ENCODE assay signal across 18 cellular contexts in the genomic region with DNA sequence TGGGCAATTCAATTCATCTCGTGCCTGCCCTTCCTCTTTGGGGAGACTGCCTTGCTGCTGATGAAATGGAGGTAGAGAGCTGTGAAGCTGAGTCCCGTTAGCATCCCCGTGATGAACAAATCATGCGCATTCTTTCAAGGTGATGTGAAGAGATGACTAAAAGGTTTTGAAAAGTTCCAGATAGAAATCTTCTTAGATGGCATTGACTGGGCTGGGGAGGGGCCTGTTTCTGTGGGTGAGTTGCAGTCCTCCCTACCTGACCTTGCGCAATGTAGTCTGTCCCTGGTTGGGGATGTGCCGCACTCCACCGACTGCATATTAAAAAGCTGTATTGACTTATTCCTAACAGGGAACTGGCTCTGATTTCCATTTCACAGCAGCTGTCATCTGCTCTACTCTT. TPM values are rescaled to one million over a fixed set of nuclear protein-coding genes. Genes with fewer than 3 reads are reported as not detected.
"Had no signal": no experiment of that assay in that cellular context is flagged by ENCODE, and none has a peak within 500 bp of the region (broad histone marks: within the 10 kb centered on the region; RNA-seq: fewer than 3 reads in every experiment).

No MANE protein-coding gene starts in this region.

- H3K36me3 Mint-ChIP-seq: activated naive CD4-positive, alpha-beta T cell treated with anti-CD3 and anti-CD28 coated beads, Interleukin-2, amount 10 ng/mL, durations not matched to agents 7 days and 5 days; type B pancreatic cell had no signal

- H3K27me3 Mint-ChIP-seq: activated B cell treated with CpG ODN at 0.5 μM for 24 hours; activated CD4-positive, alpha-beta T cell treated with anti-CD3 and anti-CD28 coated beads, Interleukin-2, amount 10 ng/mL, durations not matched to agents 7 days and 5 days; activated naive CD4-positive, alpha-beta T cell treated with anti-CD3 and anti-CD28 coated beads, Interleukin-2, amount 10 ng/mL, durations not matched to agents 7 days and 5 days; naive thymus-derived CD8-positive, alpha-beta T cell; stimulated activated naive B cell treated with anti-CD40 and anti-IgM and Interleukin-4, amounts not matched to agents 10 μg/mL and 1 μg/mL and 100 μg/mL, for 72 hours; type B pancreatic cell had no signal

- DNase-seq: activated B cell treated with CpG ODN at 0.5 μM for 24 hours; activated CD4-positive, alpha-beta T cell treated with anti-CD3 and anti-CD28 coated beads, Interleukin-2, amount 10 ng/mL, durations not matched to agents 7 days and 5 days; activated CD8-positive, alpha-beta memory T cell treated with anti-CD3 and anti-CD28 coated beads for 24 hours; activated naive CD4-positive, alpha-beta T cell treated with anti-CD3 and anti-CD28 coated beads, Interleukin-2, amount 10 ng/mL, durations not matched to agents 7 days and 5 days; adrenal gland; brain microvascular endothelial cell; dermis blood vessel endothelial cell; hypothalamus; left colon; mucosa of descending colon; naive thymus-derived CD8-positive, alpha-beta T cell; right cardiac atrium; stimulated activated CD4-positive, alpha-beta T cell treated with anti-CD3 and anti-CD28 coated beads, Interleukin-2, amount 100 ng/mL, for 24 hours; stimulated activated naive B cell treated with anti-CD40 and anti-IgM and Interleukin-4, amounts not matched to agents 10 μg/mL and 1 μg/mL and 100 μg/mL, for 72 hours had no signal

- H3K4me3 Mint-ChIP-seq: activated B cell treated with CpG ODN at 0.5 μM for 24 hours; activated CD4-positive, alpha-beta T cell treated with anti-CD3 and anti-CD28 coated beads, Interleukin-2, amount 10 ng/mL, durations not matched to agents 7 days and 5 days; activated naive CD4-positive, alpha-beta T cell treated with anti-CD3 and anti-CD28 coated beads, Interleukin-2, amount 10 ng/mL, durations not matched to agents 7 days and 5 days; naive thymus-derived CD8-positive, alpha-beta T cell; stimulated activated naive B cell treated with anti-CD40 and anti-IgM and Interleukin-4, amounts not matched to agents 10 μg/mL and 1 μg/mL and 100 μg/mL, for 72 hours; T-helper 1 cell treated with Interleukin-12 subunit alpha and Interleukin-12 subunit beta and Interleukin-4 antibody, amounts not matched to agents 30 μg/mL and 1 μg/mL, for 36 hours; type B pancreatic cell had no signal

- H3K9me3 ChIP-seq: adrenal gland, mucosa of descending colon had no signal

- ATAC-seq: left colon; mucosa of descending colon; naive thymus-derived CD8-positive, alpha-beta T cell; right cardiac atrium; stimulated activated naive B cell treated with anti-CD40 and anti-IgM and Interleukin-4, amounts not matched to agents 10 μg/mL and 1 μg/mL and 100 μg/mL, for 72 hours had no signal

- H3K36me3 ChIP-seq: adrenal gland, brain microvascular endothelial cell had no signal

- H3K4me1 Mint-ChIP-seq: activated B cell treated with CpG ODN at 0.5 μM for 24 hours; activated CD4-positive, alpha-beta T cell treated with anti-CD3 and anti-CD28 coated beads, Interleukin-2, amount 10 ng/mL, durations not matched to agents 7 days and 5 days; activated naive CD4-positive, alpha-beta T cell treated with anti-CD3 and anti-CD28 coated beads, Interleukin-2, amount 10 ng/mL, durations not matched to agents 7 days and 5 days had no signal

- H3K4me3 ChIP-seq: adrenal gland, lung, mucosa of descending colon had no signal

- H3K9me3 Mint-ChIP-seq: activated B cell treated with CpG ODN at 0.5 μM for 24 hours; activated CD4-positive, alpha-beta T cell treated with anti-CD3 and anti-CD28 coated beads, Interleukin-2, amount 10 ng/mL, durations not matched to agents 7 days and 5 days; activated naive CD4-positive, alpha-beta T cell treated with anti-CD3 and anti-CD28 coated beads, Interleukin-2, amount 10 ng/mL, durations not matched to agents 7 days and 5 days; activated T-helper 2 cell treated with anti-CD3 and anti-CD28 coated beads, Interferon-gamma antibody, Interleukin-2, Interleukin-4, amounts not matched to agents 10 μg/mL and 5 μg/mL and 100 μg/mL, durations not matched to agents 14 hours and 24 hours and 36 hours; naive thymus-derived CD8-positive, alpha-beta T cell; stimulated activated naive B cell treated with anti-CD40 and anti-IgM and Interleukin-4, amounts not matched to agents 10 μg/mL and 1 μg/mL and 100 μg/mL, for 72 hours; T-helper 1 cell treated with Interleukin-12 subunit alpha and Interleukin-12 subunit beta and Interleukin-4 antibody, amounts not matched to agents 30 μg/mL and 1 μg/mL, for 36 hours; type B pancreatic cell had no signal

- H3K27me3 ChIP-seq: adrenal gland, brain microvascular endothelial cell had no signal

- H3K27ac ChIP-seq: adrenal gland, brain microvascular endothelial cell had no signal

- H3K4me1 ChIP-seq: adrenal gland had no signal

- H3K27ac Mint-ChIP-seq: activated B cell treated with CpG ODN at 0.5 μM for 24 hours; activated CD4-positive, alpha-beta T cell treated with anti-CD3 and anti-CD28 coated beads, Interleukin-2, amount 10 ng/mL, durations not matched to agents 7 days and 5 days; activated naive CD4-positive, alpha-beta T cell treated with anti-CD3 and anti-CD28 coated beads, Interleukin-2, amount 10 ng/mL, durations not matched to agents 7 days and 5 days; activated T-helper 2 cell treated with anti-CD3 and anti-CD28 coated beads, Interferon-gamma antibody, Interleukin-2, Interleukin-4, amounts not matched to agents 10 μg/mL and 5 μg/mL and 100 μg/mL, durations not matched to agents 14 hours and 24 hours and 36 hours; naive thymus-derived CD8-positive, alpha-beta T cell; stimulated activated naive B cell treated with anti-CD40 and anti-IgM and Interleukin-4, amounts not matched to agents 10 μg/mL and 1 μg/mL and 100 μg/mL, for 72 hours; T-helper 1 cell treated with Interleukin-12 subunit alpha and Interleukin-12 subunit beta and Interleukin-4 antibody, amounts not matched to agents 30 μg/mL and 1 μg/mL, for 36 hours; type B pancreatic cell had no signal

RNA-seq across cellular contexts. Expression of gene ST6GALNAC3, which starts 49.6 kb away (rescaled TPM):
- total RNA-seq: activated T-helper 2 cell treated with anti-CD3 and anti-CD28 coated beads, Interferon-gamma antibody, Interleukin-2, Interleukin-4, amounts not matched to agents 10 μg/mL and 5 μg/mL and 100 μg/mL, durations not matched to agents 14 hours and 24 hours and 36 hours had no signal
